ENCODE assay signal across 31 cellular contexts in genomic region chr3:84946240-84946639, GRCh38. TPM values are rescaled to one million over a fixed set of nuclear protein-coding genes. Genes with fewer than 3 reads are reported as not detected.
DNase-seq lines count a peak whose midpoint lies in the region; FAIRE-seq and TF ChIP-seq lines count a peak whose summit lies in the region.
"Had no signal": no experiment of that assay in that cellular context is flagged by ENCODE, and none has a peak within 500 bp of the region (broad histone marks: within the 10 kb centered on the region; RNA-seq: fewer than 3 reads in every experiment).

No MANE protein-coding gene starts in this region.

- H3K9me3 Mint-ChIP-seq in astrocyte (ENCODE audit: unreplicated experiment), result no peaks in the 10 kb centered on the region
- H3K9me3 Mint-ChIP-seq: nephron progenitor cell had no signal

- H3K79me2 ChIP-seq in MM.1S (ENCODE audit: low read length), result no peaks in the 10 kb centered on the region
- H3K79me2 ChIP-seq in astrocyte (ENCODE audit: insufficient read depth, low read length), result no peaks in the 10 kb centered on the region
- H3K79me2 ChIP-seq: parathyroid adenoma had no signal

- no peaks in the 10 kb centered on the region for H3K36me3 Mint-ChIP-seq in astrocyte (ENCODE audit: low read depth, unreplicated experiment)
- H3K36me3 Mint-ChIP-seq: activated CD4-positive, alpha-beta memory T cell treated with anti-CD3 and anti-CD28 coated beads for 36 hours; activated naive CD8-positive, alpha-beta T cell treated with anti-CD3 and anti-CD28 coated beads, Interleukin-2, amount 10 ng/mL, durations not matched to agents 7 days and 5 days; CD14-positive monocyte; stimulated activated naive B cell treated with anti-CD40 and anti-IgM and Interleukin-4, amounts not matched to agents 10 μg/mL and 1 μg/mL and 100 μg/mL, for 72 hours had no signal

- TF ChIP-seq RAD21 in liver (IDR thresholded peaks at IDR 0.05), result no peak

- no peaks in the 10 kb centered on the region for H3K36me3 ChIP-seq in MM.1S (replicated peaks; ENCODE audit: insufficient read depth, low read length)
- no peaks in the 10 kb centered on the region for H3K36me3 ChIP-seq in astrocyte (ENCODE audit: insufficient read depth, low read length)
- no peaks in the 10 kb centered on the region for H3K36me3 ChIP-seq in liver (ENCODE audit: control insufficient read depth in 4 of 4, insufficient read depth in 3 of 4, low read depth in 1 of 4, low read length in 3 of 4)
- H3K36me3 ChIP-seq: left ventricle myocardium inferior, right atrium auricular region, suprapubic skin, uterus had no signal

- no peak overlapping the region for H3K4me3 Mint-ChIP-seq in astrocyte (ENCODE audit: unreplicated experiment)
- H3K4me3 Mint-ChIP-seq: activated CD4-positive, alpha-beta memory T cell treated with anti-CD3 and anti-CD28 coated beads for 36 hours; activated naive CD8-positive, alpha-beta T cell treated with anti-CD3 and anti-CD28 coated beads, Interleukin-2, amount 10 ng/mL, durations not matched to agents 7 days and 5 days; CD14-positive monocyte; nephron progenitor cell; stimulated activated naive B cell treated with anti-CD40 and anti-IgM and Interleukin-4, amounts not matched to agents 10 μg/mL and 1 μg/mL and 100 μg/mL, for 72 hours had no signal

- H4K20me1 ChIP-seq in MM.1S (ENCODE audit: insufficient read depth, low read length), result no peaks in the 10 kb centered on the region
- H4K20me1 ChIP-seq in astrocyte (ENCODE audit: insufficient read depth, low read length), result no peaks in the 10 kb centered on the region

- 7% methylated on average over 1 of the region's 1 CpG for WGBS in liver

- no peaks in the 10 kb centered on the region for H3K27me3 Mint-ChIP-seq in astrocyte (ENCODE audit: low read depth, unreplicated experiment)
- H3K27me3 Mint-ChIP-seq: activated CD4-positive, alpha-beta memory T cell treated with anti-CD3 and anti-CD28 coated beads for 36 hours; activated naive CD8-positive, alpha-beta T cell treated with anti-CD3 and anti-CD28 coated beads, Interleukin-2, amount 10 ng/mL, durations not matched to agents 7 days and 5 days; stimulated activated naive B cell treated with anti-CD40 and anti-IgM and Interleukin-4, amounts not matched to agents 10 μg/mL and 1 μg/mL and 100 μg/mL, for 72 hours had no signal

- H3K4me1 Mint-ChIP-seq in astrocyte (ENCODE audit: low read depth, unreplicated experiment), result no peaks in the 10 kb centered on the region
- H3K4me1 Mint-ChIP-seq: activated naive CD8-positive, alpha-beta T cell treated with anti-CD3 and anti-CD28 coated beads, Interleukin-2, amount 10 ng/mL, durations not matched to agents 7 days and 5 days; CD14-positive monocyte; nephron progenitor cell; stimulated activated naive B cell treated with anti-CD40 and anti-IgM and Interleukin-4, amounts not matched to agents 10 μg/mL and 1 μg/mL and 100 μg/mL, for 72 hours had no signal

- H3K4me1 ChIP-seq in MM.1S (ENCODE audit: low read length) (no peaks in the 10 kb centered on the region), astrocyte (ENCODE audit: insufficient read depth, low read length) (no peaks in the 10 kb centered on the region), liver (ENCODE audit: control insufficient read depth in 4 of 4, insufficient read depth in 4 of 4, low read length in 3 of 4) (no peaks in the 10 kb centered on the region)
- H3K4me1 ChIP-seq: left ventricle myocardium inferior, parathyroid adenoma, right atrium auricular region, suprapubic skin, uterus had no signal

- no peak overlapping the region for H3K4me2 ChIP-seq in MM.1S (ENCODE audit: low read depth, low read length)
- H3K4me2 ChIP-seq in astrocyte (ENCODE audit: low read length), result no peak overlapping the region

- H3K27me3 ChIP-seq in MM.1S (replicated peaks; ENCODE audit: insufficient read depth, low read length) (no peaks in the 10 kb centered on the region), astrocyte (ENCODE audit: insufficient read depth, low read length) (no peaks in the 10 kb centered on the region), liver (ENCODE audit: control insufficient read depth in 4 of 4, insufficient read depth in 4 of 4, low read length in 3 of 4) (peaks cover 0 to 3% (median 0%) of the 10 kb centered on the region in 4 donors)
- H3K27me3 ChIP-seq: right atrium auricular region, suprapubic skin, uterus had no signal

- H3K27ac ChIP-seq in MM.1S (ENCODE audit: low read length) (no peak overlapping the region), astrocyte (ENCODE audit: low read depth, low read length) (no peak overlapping the region), liver (ENCODE audit: low read depth in 1 of 2, low read length in 2 of 2) (no peak overlapping the region)
- H3K27ac ChIP-seq: left ventricle myocardium inferior, parathyroid adenoma, right atrium auricular region, RWPE1, suprapubic skin, uterus had no signal

- H3K27ac Mint-ChIP-seq in astrocyte (ENCODE audit: unreplicated experiment), result no peak overlapping the region
- H3K27ac Mint-ChIP-seq: activated CD4-positive, alpha-beta memory T cell treated with anti-CD3 and anti-CD28 coated beads for 36 hours; activated naive CD8-positive, alpha-beta T cell treated with anti-CD3 and anti-CD28 coated beads, Interleukin-2, amount 10 ng/mL, durations not matched to agents 7 days and 5 days; CD14-positive monocyte; nephron progenitor cell; stimulated activated naive B cell treated with anti-CD40 and anti-IgM and Interleukin-4, amounts not matched to agents 10 μg/mL and 1 μg/mL and 100 μg/mL, for 72 hours had no signal

- H3K4me3 ChIP-seq in MM.1S (ENCODE audit: low read length) (no peak overlapping the region), astrocyte (ENCODE audit: insufficient read depth, low read depth, low read length) (no peak overlapping the region), liver (ENCODE audit: low read depth in 1 of 3, low read length in 3 of 3) (no peak overlapping the region)
- H3K4me3 ChIP-seq: left ventricle myocardium inferior, right atrium auricular region, suprapubic skin, uterus had no signal

- H2AFZ ChIP-seq in MM.1S (ENCODE audit: low read length) (no peak overlapping the region), astrocyte (ENCODE audit: low read depth, low read length) (no peak overlapping the region)
- H2AFZ ChIP-seq: parathyroid adenoma had no signal

- DNase-seq in GDM1 (lab: John Stamatoyannopoulos, UW) (peak; percentile 8), MM.1S (peak; percentile 27), astrocyte (ENCODE audit: low read depth) (peak; percentile 1), SHP77 (lab: John Stamatoyannopoulos, UW) (no peak), RPMI8226 (no peak)
- DNase-seq in activated CD8-positive, alpha-beta memory T cell treated with anti-CD3 and anti-CD28 coated beads, Interleukin-2, amount 50 U/mL, for 4 hours, result no peak
- DNase-seq: activated CD4-positive, alpha-beta memory T cell treated with anti-CD3 and anti-CD28 coated beads for 36 hours; activated CD4-positive, CD25-positive, alpha-beta regulatory T cell; activated effector memory CD4-positive, alpha-beta T cell treated with Interleukin-2 at 50 U/mL for 16 hours; activated naive CD8-positive, alpha-beta T cell treated with anti-CD3 and anti-CD28 coated beads, Interleukin-2, amount 10 ng/mL, durations not matched to agents 7 days and 5 days; EL; erythroblast; head of caudate nucleus; IMR-90; left ventricle myocardium inferior; NCI-H146; NCI-H510A; nephron progenitor cell; NK-92 treated with Interleukin-12 subunit alpha and Interleukin-12 subunit beta, amount 100 ng/mL, for 24 hours; stimulated activated CD4-positive, alpha-beta T cell treated with anti-CD3 and anti-CD28 coated beads, Interleukin-12 subunit alpha, Interleukin-12 subunit beta, amount 100 ng/mL, for 4 hours; stimulated activated CD4-positive, alpha-beta T cell treated with anti-CD3 and anti-CD28 coated beads, Interleukin-4, amount 100 ng/mL, for 24 hours; stimulated activated naive B cell treated with anti-CD40 and anti-IgM and Interleukin-4, amounts not matched to agents 10 μg/mL and 1 μg/mL and 100 μg/mL, for 72 hours; T1000; uterus had no signal

- TF ChIP-seq CTCF in MM.1S (IDR thresholded peaks at IDR 0.05; ENCODE audit: low read length), result no peak
- TF ChIP-seq CTCF in astrocyte (IDR thresholded peaks at IDR 0.05; ENCODE audit: insufficient read depth, low read depth, low read length), result no peak
- TF ChIP-seq CTCF in liver (IDR thresholded peaks at IDR 0.05; ENCODE audit: low read depth, low read length, missing input control), result no peak

- no peaks in the 10 kb centered on the region for H3F3A ChIP-seq in MM.1S (ENCODE audit: insufficient read depth, low read length)

- H3K9me2 ChIP-seq in MM.1S (replicated peaks; ENCODE audit: insufficient read depth, low read length), result no peaks in the 10 kb centered on the region

- H3K9ac ChIP-seq in MM.1S (ENCODE audit: low read length), result no peak overlapping the region
- H3K9ac ChIP-seq in astrocyte (ENCODE audit: low read length), result no peak overlapping the region
- no peak overlapping the region for H3K9ac ChIP-seq in liver (ENCODE audit: low read depth in 1 of 2, low read length in 2 of 2)
- H3K9ac ChIP-seq: parathyroid adenoma had no signal

- FAIRE-seq in astrocyte (lab: Jason Lieb, UNC), result no peak
- FAIRE-seq: D721Med had no signal

- H3K9me3 ChIP-seq in MM.1S (replicated peaks; ENCODE audit: insufficient read depth, low read length), result no peaks in the 10 kb centered on the region
- H3K9me3 ChIP-seq in astrocyte (ENCODE audit: insufficient read depth, low read depth, low read length), result no peaks in the 10 kb centered on the region
- H3K9me3 ChIP-seq in liver (ENCODE audit: control insufficient read depth in 4 of 4, low read length in 3 of 4), result peaks cover 0 to 4% (median under 1%) of the 10 kb centered on the region in 4 donors
- H3K9me3 ChIP-seq: right atrium auricular region, suprapubic skin, uterus had no signal

RNA-seq across cellular contexts. Expression of gene CADM2, which starts 12.5 kb away (rescaled TPM):
- total RNA-seq in astrocyte, result 1.5 and 2.9 TPM in 2 replicates
- under 1 TPM; 0.37 to 0.92 TPM for total RNA-seq in liver
- polyA plus RNA-seq in liver, result under 1 TPM; 0.35 to 0.65 TPM
- total RNA-seq: activated CD4-positive, alpha-beta memory T cell treated with anti-CD3 and anti-CD28 coated beads for 36 hours; IMR-90 had no signal
- polyA plus RNA-seq: CD14-positive monocyte, IMR-90 had no signal

Comparison
In these comparisons a context has a peak if more than half of its experiments do, and no peak if none do; other contexts are left out.
1. DNase-seq: peak in GDM1 (single experiment), MM.1S (single experiment) and astrocyte (single experiment); none in SHP77 (0 of 2), activated CD8-positive, alpha-beta memory T cell treated with anti-CD3 and anti-CD28 coated beads, Interleukin-2, amount 50 U/mL, for 4 hours (single experiment) and RPMI8226 (single experiment).